Comparison of ENCODE assay signal across 18 cellular contexts in genomic region chrX:134743121-134743520, GRCh38. TPM values are rescaled to one million over a fixed set of nuclear protein-coding genes. Genes with fewer than 3 reads are reported as not detected.
A peak's percentile ranks its signal among the peaks of the same experiment; 100 is the strongest.
DNase-seq lines count a peak whose midpoint lies in the region; ATAC-seq, FAIRE-seq and TF ChIP-seq lines count a peak whose summit lies in the region.
"Had no signal": no experiment of that assay in that cellular context is flagged by ENCODE, and none has a peak within 500 bp of the region (broad histone marks: within the 10 kb centered on the region; RNA-seq: fewer than 3 reads in every experiment).

No MANE protein-coding gene starts in this region.

- CTCF ChIA-PET in Caco-2 (lab: Charles Lee), result no interaction called here

- no peaks in the 10 kb centered on the region for H3K27me3 Mint-ChIP-seq in Caco-2 (ENCODE audit: insufficient read depth, unreplicated experiment)
- H3K27me3 Mint-ChIP-seq in astrocyte (ENCODE audit: low read depth, unreplicated experiment), result no peaks in the 10 kb centered on the region
- H3K27me3 Mint-ChIP-seq in osteocyte (ENCODE audit: unreplicated experiment), result no peaks in the 10 kb centered on the region
- peaks cover 2% of the 10 kb centered on the region for H3K27me3 Mint-ChIP-seq in glutamatergic neuron (ENCODE audit: unreplicated experiment)

- no peak overlapping the region for H3K4me3 ChIP-seq in Caco-2 (ENCODE audit: low read depth, low read length)
- H3K4me3 ChIP-seq in astrocyte (ENCODE audit: insufficient read depth, low read depth, low read length), result no peak overlapping the region
- no peak overlapping the region for H3K4me3 ChIP-seq in fibroblast of mammary gland (ENCODE audit: control insufficient read depth, low read depth, low read length)
- H3K4me3 ChIP-seq: A549 had no signal

- H3K9me3 ChIP-seq in Caco-2 (no peaks in the 10 kb centered on the region), astrocyte (ENCODE audit: insufficient read depth, low read depth, low read length) (no peaks in the 10 kb centered on the region)
- H3K9me3 ChIP-seq: A549 had no signal

- H3K4me1 Mint-ChIP-seq in Caco-2 (ENCODE audit: low read depth, unreplicated experiment), result peaks cover 17% of the 10 kb centered on the region
- H3K4me1 Mint-ChIP-seq in astrocyte (ENCODE audit: low read depth, unreplicated experiment), result peaks cover under 1% of the 10 kb centered on the region
- peaks cover 36% of the 10 kb centered on the region for H3K4me1 Mint-ChIP-seq in osteocyte (ENCODE audit: unreplicated experiment)
- peaks cover 13% of the 10 kb centered on the region for H3K4me1 Mint-ChIP-seq in glutamatergic neuron (ENCODE audit: low read depth, unreplicated experiment)

- no TSS peak for BruUV-seq in Caco-2 (replicated peaks; lab: Mats Ljungman, UMichigan)

- no peak overlapping the region for H3K27ac ChIP-seq in astrocyte (ENCODE audit: low read depth, low read length)
- H3K27ac ChIP-seq: C4-2B had no signal

- no peak overlapping the region for H3K9ac ChIP-seq in astrocyte (ENCODE audit: low read length)

- no peaks in the 10 kb centered on the region for H3K27me3 ChIP-seq in Caco-2 (replicated peaks; ENCODE audit: control insufficient read depth, insufficient read depth, low read length)
- no peaks in the 10 kb centered on the region for H3K27me3 ChIP-seq in astrocyte (ENCODE audit: insufficient read depth, low read length)

- no peak overlapping the region for H3K4me3 Mint-ChIP-seq in Caco-2 (ENCODE audit: unreplicated experiment)
- H3K4me3 Mint-ChIP-seq in astrocyte (ENCODE audit: unreplicated experiment), result no peak overlapping the region
- H3K4me3 Mint-ChIP-seq in osteocyte (ENCODE audit: unreplicated experiment), result no peak overlapping the region
- no peak overlapping the region for H3K4me3 Mint-ChIP-seq in glutamatergic neuron (ENCODE audit: unreplicated experiment)

- H3K36me3 ChIP-seq in Caco-2 (ENCODE audit: control insufficient read depth, insufficient read depth, low read length) (no peaks in the 10 kb centered on the region), astrocyte (ENCODE audit: insufficient read depth, low read length) (no peaks in the 10 kb centered on the region)

- H3K36me3 Mint-ChIP-seq in Caco-2 (ENCODE audit: insufficient read depth, unreplicated experiment) (no peaks in the 10 kb centered on the region), astrocyte (ENCODE audit: low read depth, unreplicated experiment) (no peaks in the 10 kb centered on the region), osteocyte (ENCODE audit: unreplicated experiment) (no peaks in the 10 kb centered on the region), glutamatergic neuron (ENCODE audit: unreplicated experiment) (no peaks in the 10 kb centered on the region)

- H3K9me3 Mint-ChIP-seq in Caco-2 (ENCODE audit: unreplicated experiment) (no peaks in the 10 kb centered on the region), astrocyte (ENCODE audit: unreplicated experiment) (peaks cover 2% of the 10 kb centered on the region), osteocyte (ENCODE audit: unreplicated experiment) (no peaks in the 10 kb centered on the region), glutamatergic neuron (ENCODE audit: unreplicated experiment) (no peaks in the 10 kb centered on the region)

- intact Hi-C loops in Caco-2 (cut with micrococcal nuclease; ENCODE audit: unreplicated experiment), result no loop called here

- H3K79me2 ChIP-seq in astrocyte (ENCODE audit: insufficient read depth, low read length), result no peaks in the 10 kb centered on the region

- H3K27ac Mint-ChIP-seq in Caco-2 (ENCODE audit: unreplicated experiment), result peak overlapping the region; percentile 61
- H3K27ac Mint-ChIP-seq in astrocyte (ENCODE audit: unreplicated experiment), result no peak overlapping the region
- peak overlapping the region; percentile 91 for H3K27ac Mint-ChIP-seq in osteocyte (ENCODE audit: unreplicated experiment)
- H3K27ac Mint-ChIP-seq in glutamatergic neuron (ENCODE audit: unreplicated experiment), result no peak overlapping the region

- FAIRE-seq in astrocyte (lab: Jason Lieb, UNC), result peak; percentile 37
- FAIRE-seq: A549, H1, HepG2 had no signal

- no peak for DNase-seq in Caco-2
- no peak for DNase-seq in astrocyte (ENCODE audit: low read depth)
- DNase-seq in fibroblast of mammary gland (ENCODE audit: low read depth), result peak; percentile 72
- no peak for DNase-seq in osteocyte (ENCODE audit: extremely low spot score, unreplicated experiment)
- no peak for DNase-seq in glutamatergic neuron
- DNase-seq in NOMO-1 (lab: John Stamatoyannopoulos, UW; ENCODE audit: unreplicated experiment in 2 of 2), result no peak
- DNase-seq in NCI-H1417 (lab: John Stamatoyannopoulos, UW), result no peak
- DNase-seq: DMS79 treated with DMSO at 0.1 percent for 48 hours, KBM-7, NCI-H1417 treated with DMSO at 0.1 percent for 48 hours, NCI-H187 treated with DMSO at 0.1 percent for 48 hours, NCI-H2227 treated with DMSO at 0.1 percent for 48 hours, NCI-H524 had no signal

- no peak for TF ChIP-seq CTCF in Caco-2 (IDR thresholded peaks at IDR 0.05; ENCODE audit: insufficient read depth in 1 of 2, low read depth in 1 of 2, low read length in 1 of 2, severe bottlenecking in 1 of 2, unreplicated experiment in 1 of 2)
- no peak for TF ChIP-seq CTCF in astrocyte (IDR thresholded peaks at IDR 0.05; ENCODE audit: insufficient read depth, low read depth, low read length)
- no peak for TF ChIP-seq CTCF in fibroblast of mammary gland (conservative IDR thresholded peaks at IDR 0.05; ENCODE audit: control insufficient read depth, insufficient read depth, low read depth, low read length)
- no peak for TF ChIP-seq CTCF in osteocyte (IDR thresholded peaks at IDR 0.05)
- no peak for TF ChIP-seq CTCF in glutamatergic neuron (IDR thresholded peaks at IDR 0.05; ENCODE audit: partially characterized antibody, unreplicated experiment)

- H3K4me2 ChIP-seq in astrocyte (ENCODE audit: low read length), result no peak overlapping the region
- H3K4me2 ChIP-seq: A549 had no signal

- POLR2A ChIA-PET in Caco-2 (lab: Charles Lee), result no interaction called here

- ATAC-seq in HG02973 (IDR thresholded peaks at IDR 0.05; ENCODE audit: unreplicated experiment), result no peak
- ATAC-seq: A549, HepG2 had no signal

- no peaks in the 10 kb centered on the region for H4K20me1 ChIP-seq in astrocyte (ENCODE audit: insufficient read depth, low read length)

- H3K4me1 ChIP-seq in Caco-2 (peaks cover 15% of the 10 kb centered on the region), astrocyte (ENCODE audit: insufficient read depth, low read length) (no peaks in the 10 kb centered on the region)

- no peak overlapping the region for H2AFZ ChIP-seq in astrocyte (ENCODE audit: low read depth, low read length)

RNA-seq across cellular contexts. Expression of gene PABIR2, which starts 53.9 kb away (rescaled TPM):
- 37.6 and 41.0 TPM in 2 replicates for total RNA-seq in Caco-2 (2022)
- 11.5 and 12.4 TPM in 2 replicates for total RNA-seq in astrocyte
- 13.5 and 14.0 TPM in 2 replicates for total RNA-seq in osteocyte
- total RNA-seq in glutamatergic neuron (ENCODE audit: unreplicated experiment), result 8.0 TPM

Comparison
In these comparisons a context has a peak if more than half of its experiments do, and no peak if none do; other contexts are left out.
1. H3K27ac Mint-ChIP-seq: peak in Caco-2 (single experiment) and osteocyte (single experiment); none in astrocyte (single experiment) and glutamatergic neuron (single experiment).